Comparison of ENCODE assay signal across 1 cellular context in the genomic region with DNA sequence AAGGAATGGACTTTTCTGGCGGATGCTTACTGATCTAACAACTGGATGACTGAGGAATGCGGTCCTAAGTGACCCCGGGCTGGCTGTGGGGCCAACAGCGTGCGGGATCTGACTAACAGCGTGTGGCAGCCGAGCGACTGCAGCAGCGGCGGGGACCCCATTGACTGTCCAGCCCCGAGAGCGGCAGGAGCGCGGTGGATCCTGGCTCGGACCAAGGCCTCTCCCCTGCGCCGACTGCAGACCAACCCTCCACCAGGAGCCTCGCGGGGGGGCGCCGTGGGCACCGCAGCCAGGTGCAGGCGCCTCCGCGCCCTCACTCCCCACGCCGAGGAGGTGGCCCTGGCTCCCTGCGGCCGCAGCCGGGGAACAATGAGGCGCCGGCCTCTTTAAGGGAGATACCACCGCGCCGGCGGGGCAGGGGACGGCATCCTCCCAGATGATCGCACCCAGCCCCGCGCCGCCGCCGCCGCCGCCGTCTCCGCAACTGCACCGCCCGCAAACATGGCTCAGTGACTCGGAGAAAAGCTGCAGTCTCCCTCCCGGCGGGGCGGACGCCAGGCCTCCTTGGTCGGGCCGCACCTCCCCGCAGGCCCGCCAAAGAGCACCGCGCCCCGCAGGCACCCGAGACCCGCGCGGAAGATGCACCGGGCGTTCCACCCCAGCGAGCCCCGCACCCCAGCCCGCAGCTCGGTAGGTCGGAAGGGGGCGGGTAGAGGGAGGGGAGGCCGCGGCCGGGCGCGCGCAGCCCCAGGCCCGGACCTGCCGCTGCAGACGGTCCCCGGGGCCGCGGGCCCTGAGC.
TF ChIP-seq lines count a peak whose summit lies in the region.

No MANE protein-coding gene starts in this region.

TF ChIP-seq in K562, 482 proteins besides CTCF, POLR2A, EP300 and RAD21 (continued from another document):
- TF ChIP-seq, protein P1, sequence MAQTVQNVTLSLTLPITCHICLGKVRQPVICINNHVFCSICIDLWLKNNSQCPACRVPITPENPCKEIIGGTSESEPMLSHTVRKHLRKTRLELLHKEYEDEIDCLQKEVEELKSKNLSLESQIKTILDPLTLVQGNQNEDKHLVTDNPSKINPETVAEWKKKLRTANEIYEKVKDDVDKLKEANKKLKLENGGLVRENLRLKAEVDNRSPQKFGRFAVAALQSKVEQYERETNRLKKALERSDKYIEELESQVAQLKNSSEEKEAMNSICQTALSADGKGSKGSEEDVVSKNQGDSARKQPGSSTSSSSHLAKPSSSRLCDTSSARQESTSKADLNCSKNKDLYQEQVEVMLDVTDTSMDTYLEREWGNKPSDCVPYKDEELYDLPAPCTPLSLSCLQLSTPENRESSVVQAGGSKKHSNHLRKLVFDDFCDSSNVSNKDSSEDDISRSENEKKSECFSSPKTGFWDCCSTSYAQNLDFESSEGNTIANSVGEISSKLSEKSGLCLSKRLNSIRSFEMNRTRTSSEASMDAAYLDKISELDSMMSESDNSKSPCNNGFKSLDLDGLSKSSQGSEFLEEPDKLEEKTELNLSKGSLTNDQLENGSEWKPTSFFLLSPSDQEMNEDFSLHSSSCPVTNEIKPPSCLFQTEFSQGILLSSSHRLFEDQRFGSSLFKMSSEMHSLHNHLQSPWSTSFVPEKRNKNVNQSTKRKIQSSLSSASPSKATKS (CRISPR knock-in tag; IDR thresholded peaks at IDR 0.05) = no peak
- no peak for TF ChIP-seq SPI1 (IDR thresholded peaks at IDR 0.05; ENCODE audit: borderline replicate concordance, low read depth, low read length)
- peak; percentile 88 for TF ChIP-seq SUPT5H (IDR thresholded peaks at IDR 0.05)
- TF ChIP-seq, protein P2, sequence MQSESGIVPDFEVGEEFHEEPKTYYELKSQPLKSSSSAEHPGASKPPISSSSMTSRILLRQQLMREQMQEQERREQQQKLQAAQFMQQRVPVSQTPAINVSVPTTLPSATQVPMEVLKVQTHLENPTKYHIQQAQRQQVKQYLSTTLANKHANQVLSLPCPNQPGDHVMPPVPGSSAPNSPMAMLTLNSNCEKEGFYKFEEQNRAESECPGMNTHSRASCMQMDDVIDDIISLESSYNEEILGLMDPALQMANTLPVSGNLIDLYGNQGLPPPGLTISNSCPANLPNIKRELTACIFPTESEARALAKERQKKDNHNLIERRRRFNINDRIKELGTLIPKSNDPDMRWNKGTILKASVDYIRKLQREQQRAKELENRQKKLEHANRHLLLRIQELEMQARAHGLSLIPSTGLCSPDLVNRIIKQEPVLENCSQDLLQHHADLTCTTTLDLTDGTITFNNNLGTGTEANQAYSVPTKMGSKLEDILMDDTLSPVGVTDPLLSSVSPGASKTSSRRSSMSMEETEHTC (IDR thresholded peaks at IDR 0.05) = no peak
- TF ChIP-seq HMGXB4 (CRISPR knock-in tag; IDR thresholded peaks at IDR 0.05) = no peak; the same call in 1 of the 2 replicates
- TF ChIP-seq HMG20A (CRISPR knock-in tag; conservative IDR thresholded peaks at IDR 0.05) = no peak
- TF ChIP-seq, protein P3, sequence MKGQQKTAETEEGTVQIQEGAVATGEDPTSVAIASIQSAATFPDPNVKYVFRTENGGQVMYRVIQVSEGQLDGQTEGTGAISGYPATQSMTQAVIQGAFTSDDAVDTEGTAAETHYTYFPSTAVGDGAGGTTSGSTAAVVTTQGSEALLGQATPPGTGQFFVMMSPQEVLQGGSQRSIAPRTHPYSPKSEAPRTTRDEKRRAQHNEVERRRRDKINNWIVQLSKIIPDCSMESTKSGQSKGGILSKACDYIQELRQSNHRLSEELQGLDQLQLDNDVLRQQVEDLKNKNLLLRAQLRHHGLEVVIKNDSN (CRISPR knock-in tag; IDR thresholded peaks at IDR 0.05) = no peak
- TF ChIP-seq SIX5 (IDR thresholded peaks at IDR 0.05; ENCODE audit: borderline replicate concordance in 1 of 2, insufficient read depth in 1 of 2, low read depth in 1 of 2, low read length in 2 of 2) = no peak
- TF ChIP-seq RFX5 (IDR thresholded peaks at IDR 0.05; ENCODE audit: low read depth, low read length) = no peak
- 0 out of 2 replicates have a peak, but pooled peaks have one; percentile 41 for TF ChIP-seq SAFB (IDR thresholded peaks at IDR 0.05; ENCODE audit: borderline replicate concordance, low read depth, low read length)
- no peak for TF ChIP-seq NFYB (IDR thresholded peaks at IDR 0.05; ENCODE audit: extremely low read depth, insufficient read length)
- TF ChIP-seq RBM39 (optimal IDR thresholded peaks at IDR 0.05; ENCODE audit: low read depth, low read length) = no peak
- no peak for TF ChIP-seq TRIM28 (IDR thresholded peaks at IDR 0.05)
- peak; percentile 46 for TF ChIP-seq EGR1 (conservative IDR thresholded peaks at IDR 0.05)
- TF ChIP-seq, protein P4, sequence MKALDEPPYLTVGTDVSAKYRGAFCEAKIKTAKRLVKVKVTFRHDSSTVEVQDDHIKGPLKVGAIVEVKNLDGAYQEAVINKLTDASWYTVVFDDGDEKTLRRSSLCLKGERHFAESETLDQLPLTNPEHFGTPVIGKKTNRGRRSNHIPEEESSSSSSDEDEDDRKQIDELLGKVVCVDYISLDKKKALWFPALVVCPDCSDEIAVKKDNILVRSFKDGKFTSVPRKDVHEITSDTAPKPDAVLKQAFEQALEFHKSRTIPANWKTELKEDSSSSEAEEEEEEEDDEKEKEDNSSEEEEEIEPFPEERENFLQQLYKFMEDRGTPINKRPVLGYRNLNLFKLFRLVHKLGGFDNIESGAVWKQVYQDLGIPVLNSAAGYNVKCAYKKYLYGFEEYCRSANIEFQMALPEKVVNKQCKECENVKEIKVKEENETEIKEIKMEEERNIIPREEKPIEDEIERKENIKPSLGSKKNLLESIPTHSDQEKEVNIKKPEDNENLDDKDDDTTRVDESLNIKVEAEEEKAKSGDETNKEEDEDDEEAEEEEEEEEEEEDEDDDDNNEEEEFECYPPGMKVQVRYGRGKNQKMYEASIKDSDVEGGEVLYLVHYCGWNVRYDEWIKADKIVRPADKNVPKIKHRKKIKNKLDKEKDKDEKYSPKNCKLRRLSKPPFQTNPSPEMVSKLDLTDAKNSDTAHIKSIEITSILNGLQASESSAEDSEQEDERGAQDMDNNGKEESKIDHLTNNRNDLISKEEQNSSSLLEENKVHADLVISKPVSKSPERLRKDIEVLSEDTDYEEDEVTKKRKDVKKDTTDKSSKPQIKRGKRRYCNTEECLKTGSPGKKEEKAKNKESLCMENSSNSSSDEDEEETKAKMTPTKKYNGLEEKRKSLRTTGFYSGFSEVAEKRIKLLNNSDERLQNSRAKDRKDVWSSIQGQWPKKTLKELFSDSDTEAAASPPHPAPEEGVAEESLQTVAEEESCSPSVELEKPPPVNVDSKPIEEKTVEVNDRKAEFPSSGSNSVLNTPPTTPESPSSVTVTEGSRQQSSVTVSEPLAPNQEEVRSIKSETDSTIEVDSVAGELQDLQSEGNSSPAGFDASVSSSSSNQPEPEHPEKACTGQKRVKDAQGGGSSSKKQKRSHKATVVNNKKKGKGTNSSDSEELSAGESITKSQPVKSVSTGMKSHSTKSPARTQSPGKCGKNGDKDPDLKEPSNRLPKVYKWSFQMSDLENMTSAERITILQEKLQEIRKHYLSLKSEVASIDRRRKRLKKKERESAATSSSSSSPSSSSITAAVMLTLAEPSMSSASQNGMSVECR (CRISPR knock-in tag; IDR thresholded peaks at IDR 0.05) = 0 out of 2 replicates have a peak, but pooled peaks have one; percentile 23
- TF ChIP-seq ZNF76 (CRISPR knock-in tag; IDR thresholded peaks at IDR 0.05; ENCODE audit: borderline replicate concordance) = no peak
